ENCODE assay signal across 8 cellular contexts in genomic region chr2:27683390-27684071, GRCh38. TPM values are rescaled to one million over a fixed set of nuclear protein-coding genes. Genes with fewer than 3 reads are reported as not detected.
DNase-seq lines count a peak whose midpoint lies in the region; ATAC-seq and TF ChIP-seq lines count a peak whose summit lies in the region.

No MANE protein-coding gene starts in this region.

- no peaks in the 10 kb centered on the region for H3K27me3 ChIP-seq in ovary
- H3K27me3 ChIP-seq in thyroid gland = no peaks in the 10 kb centered on the region

- TF ChIP-seq CTCF in ovary (IDR thresholded peaks at IDR 0.05) = peak; percentile 84 to 92 (median 89)
- peak in 5 of 6 experiments; percentile 96 to 99 (median 97) for TF ChIP-seq CTCF in thyroid gland (IDR thresholded peaks at IDR 0.05)

- H3K4me1 ChIP-seq in ovary (ENCODE audit: insufficient read depth) (no peaks in the 10 kb centered on the region), thyroid gland (no peaks in the 10 kb centered on the region)

- intact Hi-C loops in ovary (cut with DNase I) = no loop called here
- intact Hi-C loops in thyroid gland (cut with DNase I) = no loop called here

- no peaks in the 10 kb centered on the region for H3K9me3 ChIP-seq in ovary
- H3K9me3 ChIP-seq in thyroid gland = no peaks in the 10 kb centered on the region

- DNase-seq in COR-L47 (lab: John Stamatoyannopoulos, UW) (peak; percentile 88), NAMALWA (ENCODE audit: low spot score) (peak; percentile 98), SIG-M5 treated with dmso at 0.1 percent for 504 hours (lab: John Stamatoyannopoulos, UW; ENCODE audit: unreplicated experiment) (peak; percentile 94), foreskin melanocyte (peak; percentile 87), ovary (peak; percentile 55 to 85 (median 68)), thyroid gland (peak; percentile 79 to 83)
- peak; percentile 66 for DNase-seq in activated effector memory CD4-positive, alpha-beta T cell treated with Interleukin-2 at 50 U/mL for 16 hours

- TF ChIP-seq POLR2A in ovary (IDR thresholded peaks at IDR 0.05) = no peak
- TF ChIP-seq POLR2A in thyroid gland (IDR thresholded peaks at IDR 0.05) = no peak

- no peak overlapping the region for H3K27ac ChIP-seq in ovary
- H3K27ac ChIP-seq in thyroid gland = no peak overlapping the region

- peak; percentile 61 for ATAC-seq in GM21737 (IDR thresholded peaks at IDR 0.05; ENCODE audit: unreplicated experiment)

- H3K36me3 ChIP-seq in ovary = no peaks in the 10 kb centered on the region
- H3K36me3 ChIP-seq in thyroid gland = peaks cover 26 to 38% of the 10 kb centered on the region in 2 donors

- no peak overlapping the region for H3K4me3 ChIP-seq in ovary
- no peak overlapping the region for H3K4me3 ChIP-seq in thyroid gland (replicated peaks in 1 of 3)

- 51 to 54% (median 51%) methylated on average over 9 of the region's 9 CpGs for WGBS in ovary, 3 donors
- 42 to 46% methylated on average over 9 of the region's 9 CpGs for WGBS in thyroid gland, 2 donors

- no peak for TF ChIP-seq EP300 in ovary (IDR thresholded peaks at IDR 0.05)

RNA-seq across cellular contexts. Expression of gene SLC4A1AP, which starts 19.8 kb away (rescaled TPM):
- total RNA-seq in ovary (10 to 100 TPM; 15.0 to 19.2 (median 16.2) TPM), thyroid gland (10 to 100 TPM; 16.5 to 26.6 (median 23.4) TPM)
- polyA plus RNA-seq in ovary = 10 to 100 TPM; 14.6 to 22.0 TPM

RNA-seq across cellular contexts. Expression of gene SUPT7L, which starts 20.1 kb away (rescaled TPM):
- 10 to 100 TPM; 20.4 to 29.2 (median 24.5) TPM for total RNA-seq in ovary
- polyA plus RNA-seq in ovary = 10 to 100 TPM; 22.1 to 37.7 TPM
- 10 to 100 TPM; 24.9 to 38.1 (median 29.6) TPM for total RNA-seq in thyroid gland

RNA-seq across cellular contexts. Expression of gene GPN1, which starts 54.7 kb away (rescaled TPM):
- 10 to 100 TPM; 15.1 to 24.3 (median 21.4) TPM for total RNA-seq in ovary
- polyA plus RNA-seq in ovary = 10 to 100 TPM; 20.4 to 48.3 TPM
- 10 to 100 TPM; 24.2 to 26.9 (median 24.9) TPM for total RNA-seq in thyroid gland

RNA-seq across cellular contexts. Expression of gene CCDC121, which starts 54.7 kb away (rescaled TPM):
- 1 to 10 TPM; 3.2 to 8.8 (median 6.5) TPM for total RNA-seq in ovary
- polyA plus RNA-seq in ovary = 1 to 10 TPM; 5.8 to 6.1 TPM
- 1 to 10 TPM; 7.2 to 9.9 (median 8.0) TPM for total RNA-seq in thyroid gland
